24 cellular contexts compared by ENCODE assay signal in genomic region chr2:21032338-21033236, GRCh38. TPM values are rescaled to one million over a fixed set of nuclear protein-coding genes. Genes with fewer than 3 reads are reported as not detected.
"Had no signal": no experiment of that assay in that cellular context is flagged by ENCODE, and none has a peak within 500 bp of the region (broad histone marks: within the 10 kb centered on the region; RNA-seq: fewer than 3 reads in every experiment).

No MANE protein-coding gene starts in this region.

- H3K27me3 ChIP-seq: colonic mucosa, esophagus muscularis mucosa, foreskin keratinocyte, gastroesophageal sphincter, neutrophil, pancreas, sigmoid colon, stomach, tibial artery had no signal

- H3K27ac ChIP-seq: colonic mucosa, esophagus muscularis mucosa, foreskin keratinocyte, gastroesophageal sphincter, heart right ventricle, lower lobe of right lung, neutrophil, pancreas, sigmoid colon, stomach, tibial artery had no signal

- ATAC-seq: foreskin keratinocyte; gastroesophageal sphincter; lower lobe of right lung; natural killer cell; pancreas; stimulated activated effector memory CD8-positive, alpha-beta T cell treated with anti-CD3 and anti-CD28 coated beads, Interleukin-12 subunit alpha, Interleukin-12 subunit beta, amount 100 ng/mL, for 72 hours had no signal

- DNase-seq: colonic mucosa; dermis blood vessel endothelial cell; effector memory CD4-positive, alpha-beta T cell; foreskin keratinocyte; heart right ventricle; hippocampal formation; kidney glomerular epithelial cell; lower lobe of right lung; natural killer cell; pancreas; sigmoid colon; stimulated activated CD4-positive, alpha-beta T cell treated with anti-CD3 and anti-CD28 coated beads, Interleukin-2, amount 100 ng/mL, for 24 hours; stimulated activated CD4-positive, alpha-beta T cell treated with anti-CD3 and anti-CD28 coated beads, Interleukin-4, amount 100 ng/mL, for 24 hours; stimulated activated naive CD4-positive, alpha-beta T cell treated with Interleukin-2 at 50 U/mL for 16 hours; stomach; tibial artery had no signal

- H3K9me3 ChIP-seq: colonic mucosa, esophagus muscularis mucosa, gastroesophageal sphincter, heart right ventricle, lower lobe of right lung, neutrophil, pancreas, sigmoid colon, stomach, tibial artery had no signal

- H3K4me1 ChIP-seq: colonic mucosa, foreskin keratinocyte, lower lobe of right lung, pancreas, stomach, tibial artery had no signal

- H3K36me3 ChIP-seq: colonic mucosa, gastroesophageal sphincter, heart right ventricle, lower lobe of right lung, neutrophil, pancreas, sigmoid colon, stomach had no signal

- H3K4me3 ChIP-seq: colonic mucosa, esophagus muscularis mucosa, gastroesophageal sphincter, heart right ventricle, lower lobe of right lung, pancreas, sigmoid colon, stomach, tibial artery had no signal

RNA-seq across cellular contexts. Expression of gene APOB, which starts 11.3 kb away (rescaled TPM):
- total RNA-seq: epithelial cell of proximal tubule, foreskin keratinocyte, mononuclear cell, natural killer cell had no signal
- polyA plus RNA-seq: fibroblast of lung, foreskin keratinocyte, neural cell had no signal
